11 cellular contexts compared by ENCODE assay signal in the genomic region with DNA sequence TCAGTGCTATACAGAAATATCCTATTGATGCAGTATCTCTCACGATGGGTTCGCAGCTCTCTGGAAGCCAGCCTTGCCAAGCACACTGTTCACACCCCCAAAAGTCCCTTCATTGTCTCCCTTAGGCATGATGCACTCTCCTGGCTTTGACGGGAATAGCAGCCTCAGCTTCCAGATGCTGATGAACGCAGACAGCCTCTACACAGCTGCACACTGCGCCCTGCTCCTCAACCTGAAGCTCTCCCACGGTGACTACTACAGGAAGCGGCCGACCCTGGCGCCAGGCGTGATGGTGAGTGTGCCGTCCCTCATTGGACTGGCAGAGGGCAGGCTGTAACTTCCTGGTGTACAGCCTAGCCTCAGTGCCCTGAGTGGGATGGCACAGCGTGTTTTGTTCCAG.
A peak's percentile ranks its signal among the peaks of the same experiment; 100 is the strongest.
DNase-seq lines count a peak whose midpoint lies in the region; FAIRE-seq and TF ChIP-seq lines count a peak whose summit lies in the region.
"Had no signal": no experiment of that assay in that cellular context is flagged by ENCODE, and none has a peak within 500 bp of the region (broad histone marks: within the 10 kb centered on the region; RNA-seq: fewer than 3 reads in every experiment).

No MANE protein-coding gene starts in this region.

- H3K4me3 ChIP-seq in breast epithelium: no peak overlapping the region
- no peak overlapping the region for H3K4me3 ChIP-seq in astrocyte of the spinal cord (ENCODE audit: low read depth, low read length)
- no peak overlapping the region for H3K4me3 ChIP-seq in MG63

- H3K36me3 ChIP-seq in breast epithelium (no peaks in the 10 kb centered on the region), MG63 (no peaks in the 10 kb centered on the region)

- no peaks in the 10 kb centered on the region for H3K27me3 Mint-ChIP-seq in MCF 10A (ENCODE audit: insufficient read depth, unreplicated experiment)
- H3K27me3 Mint-ChIP-seq: CD4-positive, CD25-positive, alpha-beta regulatory T cell had no signal

- no peak for FAIRE-seq in urothelium cell line (lab: Jason Lieb, UNC)

- no peaks in the 10 kb centered on the region for H3K27me3 ChIP-seq in breast epithelium
- H3K27me3 ChIP-seq in MG63: no peaks in the 10 kb centered on the region

- peak; percentile 21 for DNase-seq in MCF 10A (ENCODE audit: unreplicated experiment)
- no peak for DNase-seq in breast epithelium (ENCODE audit: low spot score in 2 of 2)
- DNase-seq in astrocyte of the spinal cord (ENCODE audit: low read depth, low spot score): peak; percentile 43
- peak; percentile 78 for DNase-seq in inferior parietal cortex (ENCODE audit: extremely low spot score)
- peak; percentile 20 for DNase-seq in urothelium cell line (ENCODE audit: low spot score)
- DNase-seq in DMS79 (lab: John Stamatoyannopoulos, UW): no peak
- no peak for DNase-seq in A172 (ENCODE audit: low spot score)
- DNase-seq in MG63: no peak
- DNase-seq: activated effector memory CD4-positive, alpha-beta T cell treated with anti-CD3 and anti-CD28 coated beads, Interleukin-2, amount 50 U/mL, for 16 hours; CD4-positive, CD25-positive, alpha-beta regulatory T cell had no signal

- no TSS peak for BruUV-seq in MCF 10A (replicated peaks; lab: Mats Ljungman, UMichigan)

- H3K4me1 Mint-ChIP-seq in MCF 10A (ENCODE audit: insufficient read depth, unreplicated experiment): no peaks in the 10 kb centered on the region
- H3K4me1 Mint-ChIP-seq: CD4-positive, CD25-positive, alpha-beta regulatory T cell had no signal

- H3K4me1 ChIP-seq in breast epithelium: no peaks in the 10 kb centered on the region

- intact Hi-C loops in MCF 10A (cut with micrococcal nuclease): no loop called here
- intact Hi-C loops in breast epithelium (cut with DNase I; ENCODE audit: low total_unique reads): loop anchor here (5.0 kb wide), 1 partner anchor 894 kb away; no protein-coding TSS in a partner anchor

- CTCF ChIA-PET in MCF 10A (lab: Yijun Ruan, JAX): interaction anchor here (0.9 to 1.4 kb wide), 3 partner anchors 22 to 163 kb away, joined by 4 to 5 read pairs (median 4); no protein-coding TSS in a partner anchor

- no peak overlapping the region for H3K27ac Mint-ChIP-seq in MCF 10A (ENCODE audit: low read depth, unreplicated experiment)
- H3K27ac Mint-ChIP-seq: CD4-positive, CD25-positive, alpha-beta regulatory T cell; mesothelial cell of epicardium had no signal

- no peaks in the 10 kb centered on the region for H3K36me3 Mint-ChIP-seq in MCF 10A (ENCODE audit: insufficient read depth, unreplicated experiment)
- H3K36me3 Mint-ChIP-seq: CD4-positive, CD25-positive, alpha-beta regulatory T cell had no signal

- TF ChIP-seq POLR2A in breast epithelium (IDR thresholded peaks at IDR 0.05): no peak

- POLR2A ChIA-PET in MCF 10A (lab: Yijun Ruan, JAX): no interaction called here

- in situ Hi-C loops in astrocyte of the spinal cord (cut with HindIII; ENCODE audit: low sequenced_read_pairs): no loop called here

- no peak overlapping the region for H3K4me3 Mint-ChIP-seq in MCF 10A (ENCODE audit: unreplicated experiment)
- H3K4me3 Mint-ChIP-seq: CD4-positive, CD25-positive, alpha-beta regulatory T cell; mesothelial cell of epicardium had no signal

- H3K27ac ChIP-seq in breast epithelium: no peak overlapping the region

- no peaks in the 10 kb centered on the region for H3K9me3 ChIP-seq in breast epithelium
- H3K9me3 ChIP-seq in MG63: no peaks in the 10 kb centered on the region

- TF ChIP-seq CTCF in MCF 10A (IDR thresholded peaks at IDR 0.05; ENCODE audit: unreplicated experiment): no peak
- peak in 1 of 3 donors; percentile 19 for TF ChIP-seq CTCF in breast epithelium (IDR thresholded peaks at IDR 0.05)
- peak; percentile 65 for TF ChIP-seq CTCF in astrocyte of the spinal cord (IDR thresholded peaks at IDR 0.05; ENCODE audit: low read depth, low read length)

- no peaks in the 10 kb centered on the region for H3K9me3 Mint-ChIP-seq in MCF 10A (ENCODE audit: unreplicated experiment)
- H3K9me3 Mint-ChIP-seq: CD4-positive, CD25-positive, alpha-beta regulatory T cell; mesothelial cell of epicardium had no signal

Comparison
In these comparisons a context has a peak if more than half of its experiments do, and no peak if none do; other contexts are left out.
1. DNase-seq: peak in MCF 10A (single experiment), astrocyte of the spinal cord (single experiment), inferior parietal cortex (single experiment) and urothelium cell line (single experiment); none in breast epithelium (0 of 2), DMS79 (single experiment), A172 (single experiment) and MG63 (single experiment).